Comparison of ENCODE assay signal across 16 cellular contexts in genomic region chr10:98328163-98328562, GRCh38.
DNase-seq lines count a peak whose midpoint lies in the region; ATAC-seq and TF ChIP-seq lines count a peak whose summit lies in the region.
"Had no signal": no experiment of that assay in that cellular context is flagged by ENCODE, and none has a peak within 500 bp of the region (broad histone marks: within the 10 kb centered on the region; RNA-seq: fewer than 3 reads in every experiment).

No MANE protein-coding gene starts in this region.

- POLR2A ChIA-PET in HEK293T (lab: Yijun Ruan, JAX) = no interaction called here

- DNase-seq in left ventricle myocardium inferior = no peak
- DNase-seq in right atrium auricular region (ENCODE audit: low spot score) = no peak
- peak; percentile 32 for DNase-seq in MG63
- peak; percentile 81 for DNase-seq in myocyte (ENCODE audit: low read depth)
- no peak for DNase-seq in HEK293T (ENCODE audit: extremely low spot score)
- no peak for DNase-seq in DMS 273 treated with DMSO at 0.1 percent for 48 hours (lab: John Stamatoyannopoulos, UW)
- DNase-seq: 8988T; AML-193; C1 segment of cervical spinal cord; Calu3; CD4-positive, alpha-beta T cell; DND-41; GDM1; HCEC 1CT; KG1 had no signal

- H3K27me3 ChIP-seq in left ventricle myocardium inferior (ENCODE audit: low read depth) (peaks cover 10% of the 10 kb centered on the region), right atrium auricular region (no peaks in the 10 kb centered on the region), MG63 (no peaks in the 10 kb centered on the region)

- no peak for ATAC-seq in HG02970 (IDR thresholded peaks at IDR 0.05; ENCODE audit: low FRiP score, unreplicated experiment)

- H3K36me3 ChIP-seq in left ventricle myocardium inferior (no peaks in the 10 kb centered on the region), right atrium auricular region (no peaks in the 10 kb centered on the region), MG63 (no peaks in the 10 kb centered on the region)

- intact Hi-C loops in left ventricle myocardium inferior (cut with micrococcal nuclease) = no loop called here

- CTCF ChIA-PET in HEK293T (lab: Yijun Ruan, JAX) = no interaction called here

- peaks cover 24% of the 10 kb centered on the region for H3K4me1 ChIP-seq in left ventricle myocardium inferior
- peaks cover 0 to 15% of the 10 kb centered on the region in 2 donors for H3K4me1 ChIP-seq in right atrium auricular region

- H3K27ac ChIP-seq in left ventricle myocardium inferior (replicated peaks) (peak overlapping the region; percentile 21), right atrium auricular region (no peak overlapping the region)

- H3K4me3 ChIP-seq in left ventricle myocardium inferior = no peak overlapping the region
- H3K4me3 ChIP-seq in right atrium auricular region = no peak overlapping the region
- H3K4me3 ChIP-seq in MG63 = no peak overlapping the region

- TF ChIP-seq CTCF in left ventricle myocardium inferior (IDR thresholded peaks at IDR 0.05; ENCODE audit: borderline replicate concordance) = no peak
- no peak for TF ChIP-seq CTCF in right atrium auricular region (IDR thresholded peaks at IDR 0.05)

- H3K9me3 ChIP-seq in left ventricle myocardium inferior (replicated peaks) = peaks cover 6% of the 10 kb centered on the region
- no peaks in the 10 kb centered on the region for H3K9me3 ChIP-seq in right atrium auricular region
- 0 out of 2 replicates have a peak, but pooled peaks cover 5% of the 10 kb centered on the region for H3K9me3 ChIP-seq in MG63

TF ChIP-seq in HEK293T, 16 proteins besides CTCF, POLR2A, EP300 and RAD21:
- TF ChIP-seq HDGF (IDR thresholded peaks at IDR 0.05; ENCODE audit: borderline replicate concordance) = no peak
- TF ChIP-seq TARDBP (IDR thresholded peaks at IDR 0.05) = no peak
- no peak for TF ChIP-seq CTBP1 (IDR thresholded peaks at IDR 0.05; ENCODE audit: borderline replicate concordance)
- no peak for TF ChIP-seq FOXM1 (IDR thresholded peaks at IDR 0.05; ENCODE audit: borderline replicate concordance)
- TF ChIP-seq ZNF384 (IDR thresholded peaks at IDR 0.05) = no peak
- no peak for TF ChIP-seq SUZ12 (IDR thresholded peaks at IDR 0.05)
- TF ChIP-seq LEF1 (IDR thresholded peaks at IDR 0.05; ENCODE audit: borderline replicate concordance) = no peak
- no peak for TF ChIP-seq FOXA1 (IDR thresholded peaks at IDR 0.05)
- TF ChIP-seq, protein P1, sequence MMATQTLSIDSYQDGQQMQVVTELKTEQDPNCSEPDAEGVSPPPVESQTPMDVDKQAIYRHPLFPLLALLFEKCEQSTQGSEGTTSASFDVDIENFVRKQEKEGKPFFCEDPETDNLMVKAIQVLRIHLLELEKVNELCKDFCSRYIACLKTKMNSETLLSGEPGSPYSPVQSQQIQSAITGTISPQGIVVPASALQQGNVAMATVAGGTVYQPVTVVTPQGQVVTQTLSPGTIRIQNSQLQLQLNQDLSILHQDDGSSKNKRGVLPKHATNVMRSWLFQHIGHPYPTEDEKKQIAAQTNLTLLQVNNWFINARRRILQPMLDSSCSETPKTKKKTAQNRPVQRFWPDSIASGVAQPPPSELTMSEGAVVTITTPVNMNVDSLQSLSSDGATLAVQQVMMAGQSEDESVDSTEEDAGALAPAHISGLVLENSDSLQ (IDR thresholded peaks at IDR 0.05) = no peak
- no peak for TF ChIP-seq L3MBTL2 (conservative IDR thresholded peaks at IDR 0.05)
- no peak for TF ChIP-seq ARNT (IDR thresholded peaks at IDR 0.05)
- TF ChIP-seq BHLHE40 (IDR thresholded peaks at IDR 0.05; ENCODE audit: borderline replicate concordance) = no peak
- TF ChIP-seq ELF4 (IDR thresholded peaks at IDR 0.05) = no peak
- no peak for TF ChIP-seq SP1 (IDR thresholded peaks at IDR 0.05)
- no peak for TF ChIP-seq FOXK2 (IDR thresholded peaks at IDR 0.05)
TF ChIP-seq in HEK293T: peak in this region for 0.

Comparison
In these comparisons a context has a peak if more than half of its experiments do, and no peak if none do; other contexts are left out.
1. DNase-seq: peak in MG63 (single experiment) and myocyte (single experiment); none in left ventricle myocardium inferior (single experiment), right atrium auricular region (single experiment), HEK293T (single experiment) and DMS 273 treated with DMSO at 0.1 percent for 48 hours (single experiment).